19 cellular contexts compared by ENCODE assay signal in genomic region chr7:3107889-3108570, GRCh38.
DNase-seq lines count a peak whose midpoint lies in the region; ATAC-seq and TF ChIP-seq lines count a peak whose summit lies in the region.
"Had no signal": no experiment of that assay in that cellular context is flagged by ENCODE, and none has a peak within 500 bp of the region (broad histone marks: within the 10 kb centered on the region; RNA-seq: fewer than 3 reads in every experiment).

No MANE protein-coding gene starts in this region.

- H3K4me3 ChIP-seq in Loucy (ENCODE audit: low read length, poor library complexity, severe bottlenecking) (no peak overlapping the region), neural progenitor cell (no peak overlapping the region)
- H3K4me3 ChIP-seq: dorsolateral prefrontal cortex, esophagus squamous epithelium, mucosa of descending colon, tibial artery had no signal

- no peaks in the 10 kb centered on the region for H3K27me3 Mint-ChIP-seq in activated T-cell treated with anti-CD3 and anti-CD28 coated beads, Interleukin-2, amount 50 U/mL, for 24 hours
- no peaks in the 10 kb centered on the region for H3K27me3 Mint-ChIP-seq in activated T-cell treated with anti-CD3 and anti-CD28 coated beads, Interleukin-2, amount 50 U/mL, for 4 hours (ENCODE audit: low read depth)
- no peaks in the 10 kb centered on the region for H3K27me3 Mint-ChIP-seq in activated CD8-positive, alpha-beta T cell treated with anti-CD3 and anti-CD28 coated beads, Interleukin-2, amount 10 ng/mL, durations not matched to agents 7 days and 5 days (ENCODE audit: low read depth)
- H3K27me3 Mint-ChIP-seq in neural progenitor cell (ENCODE audit: insufficient read depth, low read depth): peaks cover 4% of the 10 kb centered on the region

- H3K9me3 ChIP-seq in Loucy (ENCODE audit: insufficient read depth, low read depth, low read length) (no peaks in the 10 kb centered on the region), neural progenitor cell (ENCODE audit: low read depth) (no peaks in the 10 kb centered on the region)
- H3K9me3 ChIP-seq: mucosa of descending colon had no signal

- H3K9ac ChIP-seq in Loucy (ENCODE audit: low read depth, low read length, poor library complexity, severe bottlenecking): peak overlapping the region; percentile 7
- H3K9ac ChIP-seq in neural progenitor cell: no peak overlapping the region

- no peak overlapping the region for H3K4me2 ChIP-seq in Loucy (ENCODE audit: low read depth, low read length, poor library complexity, severe bottlenecking)
- H3K4me2 ChIP-seq in neural progenitor cell: no peak overlapping the region

- no peak for DNase-seq in activated T-cell treated with anti-CD3 and anti-CD28 coated beads, Interleukin-2, amount 50 U/mL, for 24 hours
- DNase-seq in activated T-cell treated with anti-CD3 and anti-CD28 coated beads, Interleukin-2, amount 50 U/mL, for 4 hours: no peak
- DNase-seq in activated CD8-positive, alpha-beta T cell treated with anti-CD3 and anti-CD28 coated beads, Interleukin-2, amount 10 ng/mL, durations not matched to agents 7 days and 5 days: no peak
- peak; percentile 25 for DNase-seq in stimulated activated CD8-positive, alpha-beta memory T cell treated with anti-CD3 and anti-CD28 coated beads, Interleukin-4, amount 100 ng/mL, for 48 hours
- no peak for DNase-seq in neural progenitor cell (ENCODE audit: low spot score)
- DNase-seq: dorsolateral prefrontal cortex, esophagus squamous epithelium, glutamatergic neuron, H7, mucosa of descending colon, MV-4-11, NCI-H187, NCI-H510A, SHP77, tibial artery had no signal

- H2AFZ ChIP-seq in Loucy (ENCODE audit: low read length) (no peak overlapping the region), neural progenitor cell (replicated peaks) (no peak overlapping the region)

- H3K79me2 ChIP-seq in Loucy (ENCODE audit: insufficient read depth, low read length) (no peaks in the 10 kb centered on the region), neural progenitor cell (ENCODE audit: low read depth) (no peaks in the 10 kb centered on the region)

- H3K27ac Mint-ChIP-seq in activated T-cell treated with anti-CD3 and anti-CD28 coated beads, Interleukin-2, amount 50 U/mL, for 24 hours: peak overlapping the region; percentile 67
- peak overlapping the region; percentile 91 for H3K27ac Mint-ChIP-seq in activated CD8-positive, alpha-beta T cell treated with anti-CD3 and anti-CD28 coated beads, Interleukin-2, amount 10 ng/mL, durations not matched to agents 7 days and 5 days
- no peak overlapping the region for H3K27ac Mint-ChIP-seq in neural progenitor cell

- H3K4me1 Mint-ChIP-seq in activated T-cell treated with anti-CD3 and anti-CD28 coated beads, Interleukin-2, amount 50 U/mL, for 24 hours (ENCODE audit: low read depth): peaks cover 83% of the 10 kb centered on the region
- H3K4me1 Mint-ChIP-seq in activated T-cell treated with anti-CD3 and anti-CD28 coated beads, Interleukin-2, amount 50 U/mL, for 4 hours (ENCODE audit: low read depth): peaks cover 60% of the 10 kb centered on the region
- H3K4me1 Mint-ChIP-seq in activated CD8-positive, alpha-beta T cell treated with anti-CD3 and anti-CD28 coated beads, Interleukin-2, amount 10 ng/mL, durations not matched to agents 7 days and 5 days (ENCODE audit: low read depth): peaks cover 96% of the 10 kb centered on the region
- peaks cover 3% of the 10 kb centered on the region for H3K4me1 Mint-ChIP-seq in neural progenitor cell

- peak overlapping the region; percentile 12 for H3K4me3 Mint-ChIP-seq in activated T-cell treated with anti-CD3 and anti-CD28 coated beads, Interleukin-2, amount 50 U/mL, for 24 hours
- H3K4me3 Mint-ChIP-seq in activated T-cell treated with anti-CD3 and anti-CD28 coated beads, Interleukin-2, amount 50 U/mL, for 4 hours: no peak overlapping the region
- H3K4me3 Mint-ChIP-seq in activated CD8-positive, alpha-beta T cell treated with anti-CD3 and anti-CD28 coated beads, Interleukin-2, amount 10 ng/mL, durations not matched to agents 7 days and 5 days: peak overlapping the region; percentile 9
- H3K4me3 Mint-ChIP-seq in neural progenitor cell: no peak overlapping the region

- POLR2A ChIA-PET in activated CD8-positive, alpha-beta T cell treated with anti-CD3 and anti-CD28 coated beads, Interleukin-2, amount 10 ng/mL, durations not matched to agents 7 days and 5 days (lab: Charles Lee): interaction anchor here (0.9 kb wide), 1 partner anchor 15 kb away, joined by 3 read pairs; no protein-coding TSS in a partner anchor

- H3K27ac ChIP-seq in neural progenitor cell: no peak overlapping the region
- H3K27ac ChIP-seq: dorsolateral prefrontal cortex, esophagus squamous epithelium had no signal

- ATAC-seq in activated T-cell treated with anti-CD3 and anti-CD28 coated beads, Interleukin-2, amount 50 U/mL, for 4 hours: no peak
- no peak for ATAC-seq in activated CD8-positive, alpha-beta T cell treated with anti-CD3 and anti-CD28 coated beads, Interleukin-2, amount 10 ng/mL, durations not matched to agents 7 days and 5 days
- no peak for ATAC-seq in GM21447 (IDR thresholded peaks at IDR 0.05; ENCODE audit: unreplicated experiment)
- no peak for ATAC-seq in GM19324 (IDR thresholded peaks at IDR 0.05; ENCODE audit: low FRiP score, unreplicated experiment)
- ATAC-seq: left lobe of liver, mucosa of descending colon had no signal

- CTCF ChIA-PET in activated CD8-positive, alpha-beta T cell treated with anti-CD3 and anti-CD28 coated beads, Interleukin-2, amount 10 ng/mL, durations not matched to agents 7 days and 5 days (lab: Charles Lee): interaction anchor here (1.2 to 5.6 kb wide), 7 partner anchors 8 to 46 kb away, joined by 3 to 60 read pairs (median 9); no protein-coding TSS in a partner anchor

- H3K36me3 Mint-ChIP-seq in activated T-cell treated with anti-CD3 and anti-CD28 coated beads, Interleukin-2, amount 50 U/mL, for 24 hours (ENCODE audit: low read depth): peaks cover 2% of the 10 kb centered on the region
- no peaks in the 10 kb centered on the region for H3K36me3 Mint-ChIP-seq in activated T-cell treated with anti-CD3 and anti-CD28 coated beads, Interleukin-2, amount 50 U/mL, for 4 hours (ENCODE audit: insufficient read depth)
- H3K36me3 Mint-ChIP-seq in activated CD8-positive, alpha-beta T cell treated with anti-CD3 and anti-CD28 coated beads, Interleukin-2, amount 10 ng/mL, durations not matched to agents 7 days and 5 days (ENCODE audit: low read depth): peaks cover 71% of the 10 kb centered on the region
- no peaks in the 10 kb centered on the region for H3K36me3 Mint-ChIP-seq in neural progenitor cell

- H3K9me3 Mint-ChIP-seq in activated T-cell treated with anti-CD3 and anti-CD28 coated beads, Interleukin-2, amount 50 U/mL, for 24 hours: peaks cover 12% of the 10 kb centered on the region
- peaks cover under 1% of the 10 kb centered on the region for H3K9me3 Mint-ChIP-seq in activated T-cell treated with anti-CD3 and anti-CD28 coated beads, Interleukin-2, amount 50 U/mL, for 4 hours
- peaks cover 4% of the 10 kb centered on the region for H3K9me3 Mint-ChIP-seq in activated CD8-positive, alpha-beta T cell treated with anti-CD3 and anti-CD28 coated beads, Interleukin-2, amount 10 ng/mL, durations not matched to agents 7 days and 5 days (ENCODE audit: insufficient read depth)
- H3K9me3 Mint-ChIP-seq in neural progenitor cell: peaks cover 10% of the 10 kb centered on the region

- no peak for TF ChIP-seq CTCF in Loucy (conservative IDR thresholded peaks at IDR 0.05; ENCODE audit: low read length)
- TF ChIP-seq CTCF in neural progenitor cell (IDR thresholded peaks at IDR 0.05): no peak

- H3K4me1 ChIP-seq in Loucy (ENCODE audit: insufficient read depth, low read length, poor library complexity, severe bottlenecking) (peaks cover 68% of the 10 kb centered on the region), neural progenitor cell (no peaks in the 10 kb centered on the region)
- H3K4me1 ChIP-seq: esophagus squamous epithelium had no signal

- H3K36me3 ChIP-seq in Loucy (ENCODE audit: insufficient read depth, low read length) (no peaks in the 10 kb centered on the region), neural progenitor cell (no peaks in the 10 kb centered on the region)
- H3K36me3 ChIP-seq: esophagus squamous epithelium, tibial artery had no signal

- no peaks in the 10 kb centered on the region for H3K9me2 ChIP-seq in Loucy (replicated peaks; ENCODE audit: low read depth, low read length)

- H4K20me1 ChIP-seq in Loucy (ENCODE audit: insufficient read depth, low read length, poor library complexity, severe bottlenecking) (no peaks in the 10 kb centered on the region), neural progenitor cell (ENCODE audit: low read depth) (no peaks in the 10 kb centered on the region)

- H3K27me3 ChIP-seq in Loucy (ENCODE audit: insufficient read depth, low read length, poor library complexity, severe bottlenecking) (no peaks in the 10 kb centered on the region), neural progenitor cell (no peaks in the 10 kb centered on the region)
- H3K27me3 ChIP-seq: tibial artery had no signal

- H3F3A ChIP-seq in Loucy (ENCODE audit: low read depth) (peaks cover 14% of the 10 kb centered on the region), neural progenitor cell (ENCODE audit: low read depth) (no peaks in the 10 kb centered on the region)

Comparison
In these comparisons a context has a peak if more than half of its experiments do, and no peak if none do; other contexts are left out.
1. H3K4me3 Mint-ChIP-seq: peak in activated T-cell treated with anti-CD3 and anti-CD28 coated beads, Interleukin-2, amount 50 U/mL, for 24 hours (single experiment) and activated CD8-positive, alpha-beta T cell treated with anti-CD3 and anti-CD28 coated beads, Interleukin-2, amount 10 ng/mL, durations not matched to agents 7 days and 5 days (single experiment); none in activated T-cell treated with anti-CD3 and anti-CD28 coated beads, Interleukin-2, amount 50 U/mL, for 4 hours (single experiment) and neural progenitor cell (single experiment).